ENCODE assay signal across 1 cellular context in genomic region chr7:156074982-156075615, GRCh38.
TF ChIP-seq lines count a peak whose summit lies in the region.

No MANE protein-coding gene starts in this region.

TF ChIP-seq in K562, 482 proteins besides CTCF, POLR2A, EP300 and RAD21 (continued from another document and continues in another):
- TF ChIP-seq AFF1 (IDR thresholded peaks at IDR 0.05; ENCODE audit: low read depth in 1 of 2, partially characterized antibody in 2 of 2) (no peak), STAG1 (CRISPR knock-in tag; IDR thresholded peaks at IDR 0.05; ENCODE audit: borderline replicate concordance) (no peak), CEBPB (tag; IDR thresholded peaks at IDR 0.05) (no peak), NR0B1 (IDR thresholded peaks at IDR 0.05; ENCODE audit: partially characterized antibody) (no peak), ZBTB43 (CRISPR knock-in tag; IDR thresholded peaks at IDR 0.05) (no peak), FOXP4 (CRISPR knock-in tag; IDR thresholded peaks at IDR 0.05; ENCODE audit: borderline replicate concordance) (no peak), ZFP91 (CRISPR knock-in tag; IDR thresholded peaks at IDR 0.05) (no peak), ZNF165 (CRISPR knock-in tag; IDR thresholded peaks at IDR 0.05; ENCODE audit: borderline replicate concordance) (no peak), ZNF407 (IDR thresholded peaks at IDR 0.05; ENCODE audit: low read depth) (no peak), HMG20A (CRISPR knock-in tag; conservative IDR thresholded peaks at IDR 0.05) (no peak), ETS2 (tag; IDR thresholded peaks at IDR 0.05; ENCODE audit: borderline replicate concordance, poor library complexity, severe bottlenecking) (no peak), SPI1 (IDR thresholded peaks at IDR 0.05; ENCODE audit: borderline replicate concordance, low read depth, low read length) (no peak), RBM14 (IDR thresholded peaks at IDR 0.05; ENCODE audit: borderline replicate concordance, insufficient read depth, low read depth, low read length) (no peak), SP2 (IDR thresholded peaks at IDR 0.05; ENCODE audit: extremely low read depth, low read depth, low read length, poor library complexity, severe bottlenecking) (peak; percentile 47), ZNF217 (CRISPR knock-in tag; IDR thresholded peaks at IDR 0.05) (no peak), E2F4 (CRISPR knock-in tag; IDR thresholded peaks at IDR 0.05; ENCODE audit: low read depth) (no peak), PATZ1 (CRISPR knock-in tag; IDR thresholded peaks at IDR 0.05; ENCODE audit: borderline replicate concordance) (no peak), STAT6 (CRISPR knock-in tag; IDR thresholded peaks at IDR 0.05) (no peak), JUND (IDR thresholded peaks at IDR 0.05; ENCODE audit: borderline replicate concordance, low read depth, low read length) (0 out of 2 replicates have a peak, but pooled peaks have one; percentile 28), JUND (tag; IDR thresholded peaks at IDR 0.05; ENCODE audit: borderline replicate concordance, low read depth, low read length) (no peak)
